ENCODE assay signal across 36 cellular contexts in the genomic region with DNA sequence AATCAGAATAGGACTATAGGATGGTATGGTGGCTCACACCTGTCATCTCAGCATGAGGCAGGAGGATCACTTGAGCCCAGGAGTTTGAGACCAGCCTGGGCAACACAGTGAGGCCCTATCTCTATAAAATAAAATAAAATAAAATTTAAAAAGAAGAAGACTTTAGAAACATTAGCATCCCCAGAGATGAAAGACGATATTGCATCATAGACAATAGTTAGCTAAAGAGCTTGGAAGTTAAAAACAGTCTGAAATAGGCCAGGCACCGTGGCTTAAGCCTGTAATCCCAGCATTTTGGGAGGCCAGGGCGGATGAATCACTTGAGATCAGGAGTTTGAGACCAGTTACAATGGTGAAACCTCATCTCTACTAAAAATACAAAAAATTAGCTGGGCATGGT.
"Had no signal": no experiment of that assay in that cellular context is flagged by ENCODE, and none has a peak within 500 bp of the region (broad histone marks: within the 10 kb centered on the region; RNA-seq: fewer than 3 reads in every experiment).

No MANE protein-coding gene starts in this region.

- H3K4me3 ChIP-seq: ascending aorta, cardiac muscle cell had no signal

- H3K36me3 ChIP-seq: ascending aorta, cardiac muscle cell, WERI-Rb-1 had no signal

- H3K4me1 ChIP-seq: ascending aorta had no signal

- H3K36me3 Mint-ChIP-seq: activated naive CD4-positive, alpha-beta T cell treated with anti-CD3 and anti-CD28 coated beads, Interleukin-2, amount 10 ng/mL, durations not matched to agents 7 days and 5 days; activated naive CD4-positive, alpha-beta T cell treated with anti-CD3 and anti-CD28 coated beads, Interleukin-2, amount 50 U/mL, for 24 hours; activated naive CD8-positive, alpha-beta T cell; activated naive CD8-positive, alpha-beta T cell treated with anti-CD3 and anti-CD28 coated beads, Interleukin-2, amount 10 ng/mL, durations not matched to agents 7 days and 5 days; brain; WTC11 had no signal

- ATAC-seq: activated CD4-positive, alpha-beta T cell treated with anti-CD3 and anti-CD28 coated beads for 36 hours; activated CD4-positive, CD25-positive, alpha-beta regulatory T cell treated with anti-CD3 and anti-CD28 coated beads, Interleukin-2, amount 50 U/mL, for 24 hours; activated CD8-positive, alpha-beta T cell treated with anti-CD3 and anti-CD28 coated beads, Interleukin-2, amount 10 ng/mL, durations not matched to agents 7 days and 5 days; activated naive CD8-positive, alpha-beta T cell treated with anti-CD3 and anti-CD28 coated beads, Interleukin-2, amount 50 U/mL, for 24 hours; WTC11 had no signal

- H3K27ac ChIP-seq: ascending aorta, cardiac muscle cell, WERI-Rb-1 had no signal

- H3K9me3 ChIP-seq: ascending aorta had no signal

- H3K9me3 Mint-ChIP-seq: activated CD4-positive, alpha-beta memory T cell treated with anti-CD3 and anti-CD28 coated beads, Interleukin-2, amount 10 ng/mL, durations not matched to agents 7 days and 5 days; activated CD4-positive, alpha-beta T cell treated with anti-CD3 and anti-CD28 coated beads, Interleukin-2, amount 10 ng/mL, durations not matched to agents 7 days and 5 days; activated naive CD4-positive, alpha-beta T cell treated with anti-CD3 and anti-CD28 coated beads, Interleukin-2, amount 10 ng/mL, durations not matched to agents 7 days and 5 days; activated naive CD4-positive, alpha-beta T cell treated with anti-CD3 and anti-CD28 coated beads, Interleukin-2, amount 50 U/mL, for 24 hours; activated naive CD8-positive, alpha-beta T cell treated with anti-CD3 and anti-CD28 coated beads, Interleukin-2, amount 10 ng/mL, durations not matched to agents 7 days and 5 days; activated naive CD8-positive, alpha-beta T cell treated with anti-CD3 and anti-CD28 coated beads, Interleukin-2, amount 50 U/mL, for 24 hours; activated T-cell treated with anti-CD3 and anti-CD28 coated beads, Interleukin-2, amount 50 U/mL, for 24 hours; activated T-helper 2 cell treated with anti-CD3 and anti-CD28 coated beads, Interferon-gamma antibody, Interleukin-2, Interleukin-4, amounts not matched to agents 10 μg/mL and 5 μg/mL and 100 μg/mL, durations not matched to agents 14 hours and 24 hours and 36 hours; central memory CD8-positive, alpha-beta T cell; T-helper 1 cell treated with Interleukin-12 subunit alpha and Interleukin-12 subunit beta and Interleukin-4 antibody, amounts not matched to agents 30 μg/mL and 1 μg/mL, for 36 hours; T-helper 2 cell treated with Interferon-gamma antibody and Interleukin-4, amounts not matched to agents 5 μg/mL and 100 μg/mL, for 36 hours had no signal

- H3K27me3 Mint-ChIP-seq: activated CD4-positive, alpha-beta T cell treated with anti-CD3 and anti-CD28 coated beads for 36 hours; activated T-cell treated with anti-CD3 and anti-CD28 coated beads, Interleukin-2, amount 50 U/mL, for 24 hours had no signal

- H3K27ac Mint-ChIP-seq: activated CD4-positive, alpha-beta memory T cell treated with anti-CD3 and anti-CD28 coated beads, Interleukin-2, amount 10 ng/mL, durations not matched to agents 7 days and 5 days; activated CD4-positive, alpha-beta T cell treated with anti-CD3 and anti-CD28 coated beads for 36 hours; activated CD4-positive, alpha-beta T cell treated with anti-CD3 and anti-CD28 coated beads, Interleukin-2, amount 10 ng/mL, durations not matched to agents 7 days and 5 days; activated CD8-positive, alpha-beta T cell treated with anti-CD3 and anti-CD28 coated beads, Interleukin-2, amount 10 ng/mL, durations not matched to agents 7 days and 5 days; activated naive CD4-positive, alpha-beta T cell treated with anti-CD3 and anti-CD28 coated beads, Interleukin-2, amount 10 ng/mL, durations not matched to agents 7 days and 5 days; activated naive CD4-positive, alpha-beta T cell treated with anti-CD3 and anti-CD28 coated beads, Interleukin-2, amount 50 U/mL, for 24 hours; activated naive CD8-positive, alpha-beta T cell; activated naive CD8-positive, alpha-beta T cell treated with anti-CD3 and anti-CD28 coated beads, Interleukin-2, amount 10 ng/mL, durations not matched to agents 7 days and 5 days; activated naive CD8-positive, alpha-beta T cell treated with anti-CD3 and anti-CD28 coated beads, Interleukin-2, amount 50 U/mL, for 24 hours; activated T-cell treated with anti-CD3 and anti-CD28 coated beads, Interleukin-2, amount 50 U/mL, for 24 hours; activated T-helper 2 cell treated with anti-CD3 and anti-CD28 coated beads, Interferon-gamma antibody, Interleukin-2, Interleukin-4, amounts not matched to agents 10 μg/mL and 5 μg/mL and 100 μg/mL, durations not matched to agents 14 hours and 24 hours and 36 hours; brain; T-helper 1 cell treated with Interleukin-12 subunit alpha and Interleukin-12 subunit beta and Interleukin-4 antibody, amounts not matched to agents 30 μg/mL and 1 μg/mL, for 36 hours; T-helper 2 cell treated with Interferon-gamma antibody and Interleukin-4, amounts not matched to agents 5 μg/mL and 100 μg/mL, for 36 hours; WTC11 had no signal

- H3K27me3 ChIP-seq: ascending aorta had no signal

- H3K4me3 Mint-ChIP-seq: activated CD4-positive, alpha-beta memory T cell treated with anti-CD3 and anti-CD28 coated beads, Interleukin-2, amount 10 ng/mL, durations not matched to agents 7 days and 5 days; activated CD4-positive, alpha-beta T cell treated with anti-CD3 and anti-CD28 coated beads for 36 hours; activated CD4-positive, alpha-beta T cell treated with anti-CD3 and anti-CD28 coated beads, Interleukin-2, amount 10 ng/mL, durations not matched to agents 7 days and 5 days; activated CD8-positive, alpha-beta T cell treated with anti-CD3 and anti-CD28 coated beads, Interleukin-2, amount 10 ng/mL, durations not matched to agents 7 days and 5 days; activated naive CD4-positive, alpha-beta T cell treated with anti-CD3 and anti-CD28 coated beads, Interleukin-2, amount 10 ng/mL, durations not matched to agents 7 days and 5 days; activated naive CD4-positive, alpha-beta T cell treated with anti-CD3 and anti-CD28 coated beads, Interleukin-2, amount 50 U/mL, for 24 hours; activated naive CD8-positive, alpha-beta T cell; activated naive CD8-positive, alpha-beta T cell treated with anti-CD3 and anti-CD28 coated beads, Interleukin-2, amount 10 ng/mL, durations not matched to agents 7 days and 5 days; activated naive CD8-positive, alpha-beta T cell treated with anti-CD3 and anti-CD28 coated beads, Interleukin-2, amount 50 U/mL, for 24 hours; activated T-cell treated with anti-CD3 and anti-CD28 coated beads, Interleukin-2, amount 50 U/mL, for 24 hours; brain; central memory CD8-positive, alpha-beta T cell; T-helper 1 cell treated with Interleukin-12 subunit alpha and Interleukin-12 subunit beta and Interleukin-4 antibody, amounts not matched to agents 30 μg/mL and 1 μg/mL, for 36 hours; T-helper 2 cell treated with Interferon-gamma antibody and Interleukin-4, amounts not matched to agents 5 μg/mL and 100 μg/mL, for 36 hours; WTC11 had no signal

- DNase-seq: activated CD4-positive, alpha-beta memory T cell treated with anti-CD3 and anti-CD28 coated beads, Interleukin-2, amount 10 ng/mL, durations not matched to agents 7 days and 5 days; activated CD4-positive, alpha-beta T cell treated with anti-CD3 and anti-CD28 coated beads for 1 hour; activated CD4-positive, alpha-beta T cell treated with anti-CD3 and anti-CD28 coated beads for 36 hours; activated CD4-positive, alpha-beta T cell treated with anti-CD3 and anti-CD28 coated beads for 48 hours; activated CD4-positive, alpha-beta T cell treated with anti-CD3 and anti-CD28 coated beads, Interleukin-2, amount 10 ng/mL, durations not matched to agents 7 days and 5 days; activated CD4-positive, alpha-beta T cell treated with anti-CD3 and anti-CD28 coated beads, Interleukin-2, amount 50 U/mL, for 48 hours; activated CD4-positive, CD25-positive, alpha-beta regulatory T cell; activated CD8-positive, alpha-beta memory T cell treated with anti-CD3 and anti-CD28 coated beads, Interleukin-2, amount 50 U/mL, for 48 hours; activated CD8-positive, alpha-beta T cell treated with anti-CD3 and anti-CD28 coated beads, Interleukin-2, amount 10 ng/mL, durations not matched to agents 7 days and 5 days; activated effector memory CD4-positive, alpha-beta T cell treated with Interleukin-2 at 50 U/mL for 16 hours; activated gamma-delta T cell; activated naive CD4-positive, alpha-beta T cell treated with anti-CD3 and anti-CD28 coated beads, Interleukin-2, amount 10 ng/mL, durations not matched to agents 7 days and 5 days; activated naive CD4-positive, alpha-beta T cell treated with Interleukin-2 at 50 U/mL for 16 hours; activated naive CD8-positive, alpha-beta T cell treated with anti-CD3 and anti-CD28 coated beads, Interleukin-2, amount 10 ng/mL, durations not matched to agents 7 days and 5 days; activated naive CD8-positive, alpha-beta T cell treated with anti-CD3 and anti-CD28 coated beads, Interleukin-2, amount 50 U/mL, for 24 hours; activated T-cell treated with anti-CD3 and anti-CD28 coated beads, Interleukin-2, amount 50 U/mL, for 24 hours; activated T-cell treated with anti-CD3 and anti-CD28 coated beads, Interleukin-2, amount 50 U/mL, for 48 hours; amygdala; anterior cingulate cortex; caudate nucleus; cerebellar nuclear complex; T-helper 1 cell; T-helper 2 cell; T-helper 9 cell; WERI-Rb-1 had no signal

- H3K4me1 Mint-ChIP-seq: activated CD4-positive, alpha-beta memory T cell treated with anti-CD3 and anti-CD28 coated beads, Interleukin-2, amount 10 ng/mL, durations not matched to agents 7 days and 5 days; activated CD4-positive, alpha-beta T cell treated with anti-CD3 and anti-CD28 coated beads for 36 hours; activated CD4-positive, alpha-beta T cell treated with anti-CD3 and anti-CD28 coated beads, Interleukin-2, amount 10 ng/mL, durations not matched to agents 7 days and 5 days; activated naive CD4-positive, alpha-beta T cell treated with anti-CD3 and anti-CD28 coated beads, Interleukin-2, amount 10 ng/mL, durations not matched to agents 7 days and 5 days; activated naive CD4-positive, alpha-beta T cell treated with anti-CD3 and anti-CD28 coated beads, Interleukin-2, amount 50 U/mL, for 24 hours; activated naive CD8-positive, alpha-beta T cell treated with anti-CD3 and anti-CD28 coated beads, Interleukin-2, amount 10 ng/mL, durations not matched to agents 7 days and 5 days; activated naive CD8-positive, alpha-beta T cell treated with anti-CD3 and anti-CD28 coated beads, Interleukin-2, amount 50 U/mL, for 24 hours; brain; central memory CD8-positive, alpha-beta T cell; WTC11 had no signal
